In the genomic region with DNA sequence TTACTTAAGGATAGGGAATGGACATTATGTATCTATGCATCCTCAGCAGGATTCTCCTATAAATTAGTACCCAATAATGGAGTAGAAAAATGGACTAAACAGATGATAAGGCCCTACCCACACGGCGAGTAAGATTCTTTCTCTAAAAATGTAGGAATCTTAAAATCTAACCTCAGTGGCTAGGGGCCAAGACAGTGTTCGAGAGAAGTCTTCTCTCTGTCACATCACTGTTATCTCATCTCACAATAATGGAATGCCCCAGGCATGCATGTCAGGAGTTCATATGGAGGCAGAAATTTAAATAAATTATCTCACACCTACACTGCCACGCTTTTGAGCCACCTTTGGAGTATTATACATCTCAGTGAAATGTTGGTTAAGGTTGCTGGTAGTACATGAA, we compare ENCODE assay signal across 23 cellular contexts.
"Had no signal": no experiment of that assay in that cellular context is flagged by ENCODE, and none has a peak within 500 bp of the region (broad histone marks: within the 10 kb centered on the region; RNA-seq: fewer than 3 reads in every experiment).

No MANE protein-coding gene starts in this region.

- DNase-seq: dermis blood vessel endothelial cell; dorsolateral prefrontal cortex; effector CD4-positive, alpha-beta T cell; effector memory CD4-positive, alpha-beta T cell; foreskin keratinocyte; heart left ventricle; hypothalamus; immature natural killer cell; left cardiac atrium; left lung; left ventricle myocardium superior; lower lobe of right lung; mesenchymal stem cell; mucosa of descending colon; naive B cell had no signal

- FAIRE-seq: endothelial cell of umbilical vein, islet of Langerhans, keratinocyte had no signal

- H3K4me1 ChIP-seq: esophagus muscularis mucosa, foreskin keratinocyte, gastroesophageal sphincter, lower lobe of right lung had no signal

- H3K4me2 ChIP-seq: hepatocyte had no signal

- H3K27ac Mint-ChIP-seq: immature natural killer cell, mesothelial cell of epicardium, naive B cell had no signal

- H3K4me3 ChIP-seq: coronary artery, dorsolateral prefrontal cortex, esophagus muscularis mucosa, gastroesophageal sphincter, heart left ventricle, hepatocyte, left lung, lower lobe of right lung, mucosa of descending colon had no signal

- H3K27ac ChIP-seq: coronary artery, dorsolateral prefrontal cortex, esophagus muscularis mucosa, foreskin keratinocyte, gastroesophageal sphincter, heart left ventricle, hepatocyte, left lung, lower lobe of right lung had no signal

- H3K4me1 Mint-ChIP-seq: immature natural killer cell, naive B cell had no signal

- H3K36me3 Mint-ChIP-seq: immature natural killer cell, mesothelial cell of epicardium, naive B cell had no signal

- H3K27me3 ChIP-seq: dorsolateral prefrontal cortex, esophagus muscularis mucosa, foreskin keratinocyte, gastroesophageal sphincter, heart left ventricle, hepatocyte, left lung had no signal

- H3K4me3 Mint-ChIP-seq: immature natural killer cell, mesothelial cell of epicardium, naive B cell had no signal

- H2AFZ ChIP-seq: hepatocyte had no signal

- H3K79me2 ChIP-seq: hepatocyte had no signal

- H3K9me3 Mint-ChIP-seq: immature natural killer cell, mesothelial cell of epicardium had no signal

- H3K9me3 ChIP-seq: esophagus muscularis mucosa, gastroesophageal sphincter, heart left ventricle, left lung, lower lobe of right lung, mucosa of descending colon had no signal

- H3K36me3 ChIP-seq: esophagus muscularis mucosa, gastroesophageal sphincter, heart left ventricle, left lung, lower lobe of right lung had no signal
